In the genomic region with DNA sequence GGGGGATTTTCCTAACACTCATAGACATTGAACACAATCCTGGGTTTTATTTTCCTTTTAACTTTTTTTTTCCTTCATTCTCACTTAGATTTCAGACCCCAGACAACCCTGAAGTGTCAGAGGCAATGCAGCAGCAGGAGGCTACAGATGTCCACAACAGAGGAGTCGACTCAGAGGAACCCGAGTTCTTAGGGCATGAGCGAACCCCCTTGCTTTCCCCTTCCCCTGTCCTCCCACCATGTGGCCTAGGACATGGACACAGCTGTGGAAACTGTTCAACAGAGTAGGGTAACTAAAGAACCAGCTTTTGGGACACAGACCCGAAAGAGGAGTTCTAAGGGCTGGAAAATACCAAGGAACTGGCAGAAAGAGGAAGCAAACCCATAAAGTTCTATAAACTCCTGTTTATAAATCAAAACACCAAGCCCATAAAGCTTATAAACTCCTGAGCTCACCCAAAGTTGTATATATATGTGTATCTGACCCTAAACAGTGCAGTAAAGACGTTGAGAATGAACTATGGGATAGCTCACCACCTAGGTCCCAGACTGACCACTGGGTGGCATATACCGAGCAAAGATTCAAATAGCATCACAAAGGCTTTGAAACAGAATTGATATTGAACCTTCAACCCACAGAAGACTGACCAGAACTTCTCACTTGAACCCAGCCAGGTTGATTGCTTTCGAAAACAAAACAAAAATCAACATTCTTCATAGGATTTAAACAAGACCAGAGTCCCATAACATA, we compare ENCODE assay signal across 7 cellular contexts. TPM values are rescaled to one million over a fixed set of nuclear protein-coding genes. Genes with fewer than 3 reads are reported as not detected.
A peak's percentile ranks its signal among the peaks of the same experiment; 100 is the strongest.
DNase-seq lines count a peak whose midpoint lies in the region; ATAC-seq, FAIRE-seq and TF ChIP-seq lines count a peak whose summit lies in the region.

No MANE protein-coding gene starts in this region.

- in situ Hi-C loops in SK-MEL-5 (cut with HindIII; ENCODE audit: low pct_unique_long_range_greater_than_20kb, low sequenced_read_pairs): no loop called here

- DNase-seq in H54 (ENCODE audit: insufficient read length, low spot score) (peak; percentile 14), SK-MEL-5 (ENCODE audit: low read depth, low spot score) (peak; percentile 61), foreskin fibroblast (peak; percentile 36 to 75), retinal pigment epithelial cell (ENCODE audit: low read depth) (no peak), mucosa of gallbladder (ENCODE audit: low spot score) (no peak)

- H3K4me3 ChIP-seq in foreskin fibroblast (ENCODE audit: low read depth in 1 of 2, low read length in 2 of 2) (no peak overlapping the region), retinal pigment epithelial cell (ENCODE audit: low read length) (no peak overlapping the region)

- TF ChIP-seq POLR2A in H54 (IDR thresholded peaks at IDR 0.05; ENCODE audit: low read depth, low read length): no peak

- FAIRE-seq in H54 (lab: Jason Lieb, UNC): peak; percentile 45

- TF ChIP-seq CTCF in foreskin fibroblast (IDR thresholded peaks at IDR 0.05; ENCODE audit: low read depth, low read length): peak; percentile 63
- TF ChIP-seq CTCF in retinal pigment epithelial cell (conservative IDR thresholded peaks at IDR 0.05; ENCODE audit: low read depth, low read length): peak; percentile 64

- no peak for ATAC-seq in HG02852 (IDR thresholded peaks at IDR 0.05; ENCODE audit: unreplicated experiment)
- no peak for ATAC-seq in HG03442 (IDR thresholded peaks at IDR 0.05; ENCODE audit: unreplicated experiment)

RNA-seq across cellular contexts. Expression of a gene that starts 33.9 kb away (rescaled TPM):
- 32.7 and 36.9 TPM in 2 replicates for total RNA-seq in SK-MEL-5 (2014; rRNA removed; shearing (Covaris generic))
- 28.0 and 43.3 TPM in 2 replicates for polyA plus RNA-seq in SK-MEL-5 (2015; cell fraction: cytosol; rRNA removed)
- 31.5 and 40.0 TPM in 2 replicates for polyA plus RNA-seq in SK-MEL-5 (2015; cell fraction: nucleus; rRNA removed)
- 67.9 TPM for total RNA-seq in mucosa of gallbladder

RNA-seq across cellular contexts. Expression of a gene that starts 58.1 kb away (rescaled TPM):
- 7.9 and 9.1 TPM in 2 replicates for total RNA-seq in SK-MEL-5 (2014; rRNA removed; shearing (Covaris generic))
- 36.1 and 47.1 TPM in 2 replicates for polyA plus RNA-seq in SK-MEL-5 (2015; cell fraction: cytosol; rRNA removed)
- polyA plus RNA-seq in SK-MEL-5 (2015; cell fraction: nucleus; rRNA removed): 20.3 and 40.4 TPM in 2 replicates
- total RNA-seq in mucosa of gallbladder: 19.2 TPM

Comparison
In these comparisons a context has a peak if more than half of its experiments do, and no peak if none do; other contexts are left out.
1. DNase-seq: peak in H54 (single experiment), SK-MEL-5 (single experiment) and foreskin fibroblast (2 of 2); none in retinal pigment epithelial cell (single experiment) and mucosa of gallbladder (single experiment).